In the genomic region with DNA sequence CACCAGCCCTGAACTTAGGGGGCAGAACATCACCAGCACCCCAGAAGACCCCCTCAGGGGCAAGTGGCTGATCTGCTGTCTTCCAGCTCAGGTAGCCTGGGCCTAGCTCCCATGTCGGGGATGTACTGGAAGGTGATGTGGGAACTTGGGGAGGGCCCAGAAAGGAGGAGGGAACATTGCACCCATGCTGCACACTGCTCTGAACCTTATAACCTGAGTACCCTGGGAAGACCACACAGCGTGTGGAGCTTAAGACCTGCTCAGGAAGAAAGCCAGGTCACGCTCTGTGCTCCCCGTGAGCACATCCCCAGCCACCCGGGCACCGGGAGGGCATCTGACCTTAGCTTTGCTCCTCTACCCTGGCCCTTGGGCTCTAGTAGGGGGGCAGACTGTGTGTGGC, we compare ENCODE assay signal across 17 cellular contexts.
A peak's percentile ranks its signal among the peaks of the same experiment; 100 is the strongest.
DNase-seq lines count a peak whose midpoint lies in the region; ATAC-seq and TF ChIP-seq lines count a peak whose summit lies in the region.
"Had no signal": no experiment of that assay in that cellular context is flagged by ENCODE, and none has a peak within 500 bp of the region (broad histone marks: within the 10 kb centered on the region; RNA-seq: fewer than 3 reads in every experiment).

No MANE protein-coding gene starts in this region.

- no peak overlapping the region for H2AFZ ChIP-seq in hepatocyte
- H2AFZ ChIP-seq: GM23248 had no signal

- peak; percentile 28 for DNase-seq in activated effector memory CD4-positive, alpha-beta T cell treated with anti-CD3 and anti-CD28 coated beads, Interleukin-2, amount 50 U/mL, for 16 hours
- no peak for DNase-seq in activated effector memory CD4-positive, alpha-beta T cell treated with Interleukin-2 at 50 U/mL for 16 hours
- DNase-seq in left kidney (ENCODE audit: low read depth, low spot score) (peak; percentile 62), sigmoid colon (peak; percentile 33), hepatocyte (ENCODE audit: low spot score) (no peak), inferior parietal cortex (ENCODE audit: extremely low spot score) (no peak)
- DNase-seq: 8988T; AML-193; Caco-2; CD8-positive, alpha-beta memory T cell; DND-41; GDM1; GM23248 had no signal

- H3K9me2 ChIP-seq in hepatocyte (replicated peaks; ENCODE audit: insufficient read depth): no peaks in the 10 kb centered on the region

- no peak for TF ChIP-seq CTCF in sigmoid colon (IDR thresholded peaks at IDR 0.05)
- no peak for TF ChIP-seq CTCF in hepatocyte (IDR thresholded peaks at IDR 0.05; ENCODE audit: poor library complexity)

- no peak for ATAC-seq in GM18870 (IDR thresholded peaks at IDR 0.05; ENCODE audit: unreplicated experiment)
- ATAC-seq: HCT116 had no signal

- H3K27me3 ChIP-seq in sigmoid colon: no peaks in the 10 kb centered on the region
- no peaks in the 10 kb centered on the region for H3K27me3 ChIP-seq in hepatocyte
- H3K27me3 ChIP-seq: BLaER1 had no signal

- H3K4me1 ChIP-seq in sigmoid colon (no peaks in the 10 kb centered on the region), hepatocyte (ENCODE audit: insufficient read depth) (no peaks in the 10 kb centered on the region)
- H3K4me1 ChIP-seq: BLaER1, Caco-2 had no signal

- peaks cover 0 to 4% (median 0%) of the 10 kb centered on the region in 4 donors for H3K36me3 ChIP-seq in sigmoid colon
- no peaks in the 10 kb centered on the region for H3K36me3 ChIP-seq in hepatocyte (replicated peaks; ENCODE audit: insufficient read depth, low read depth)

- H3K4me3 ChIP-seq in sigmoid colon (no peak overlapping the region), hepatocyte (no peak overlapping the region)
- H3K4me3 ChIP-seq: BLaER1, GM23248 had no signal

- no peaks in the 10 kb centered on the region for H4K20me1 ChIP-seq in hepatocyte (ENCODE audit: insufficient read depth, poor library complexity, severe bottlenecking)
- H4K20me1 ChIP-seq: BLaER1 had no signal

- H3K9me3 ChIP-seq in sigmoid colon: no peaks in the 10 kb centered on the region
- no peaks in the 10 kb centered on the region for H3K9me3 ChIP-seq in hepatocyte (ENCODE audit: low read depth)
- H3K9me3 ChIP-seq: BLaER1, Caco-2 had no signal

- TF ChIP-seq POLR2A in sigmoid colon (IDR thresholded peaks at IDR 0.05): no peak

- H3K27ac ChIP-seq in sigmoid colon: no peak overlapping the region
- H3K27ac ChIP-seq in hepatocyte: no peak overlapping the region
- H3K27ac ChIP-seq: BLaER1, GM23248, HL-60 had no signal

- intact Hi-C loops in sigmoid colon (cut with DNase I): no loop called here

- TF ChIP-seq EP300 in sigmoid colon (IDR thresholded peaks at IDR 0.05): no peak

- H3K4me2 ChIP-seq in hepatocyte: no peak overlapping the region
- H3K4me2 ChIP-seq: BLaER1 had no signal

- WGBS in sigmoid colon, 2 donors: 94% methylated on average over 6 of the region's 6 CpGs
- 95% methylated on average over 6 of the region's 6 CpGs for WGBS in hepatocyte (ENCODE audit: low lambda C conversion rate, missing lambda C conversion rate)

- no peaks in the 10 kb centered on the region for H3K79me2 ChIP-seq in hepatocyte

Comparison
In these comparisons a context has a peak if more than half of its experiments do, and no peak if none do; other contexts are left out.
1. DNase-seq: peak in activated effector memory CD4-positive, alpha-beta T cell treated with anti-CD3 and anti-CD28 coated beads, Interleukin-2, amount 50 U/mL, for 16 hours (single experiment), left kidney (single experiment) and sigmoid colon (single experiment); none in activated effector memory CD4-positive, alpha-beta T cell treated with Interleukin-2 at 50 U/mL for 16 hours (single experiment), hepatocyte (single experiment) and inferior parietal cortex (single experiment).